1 cellular context compared by ENCODE assay signal in the genomic region with DNA sequence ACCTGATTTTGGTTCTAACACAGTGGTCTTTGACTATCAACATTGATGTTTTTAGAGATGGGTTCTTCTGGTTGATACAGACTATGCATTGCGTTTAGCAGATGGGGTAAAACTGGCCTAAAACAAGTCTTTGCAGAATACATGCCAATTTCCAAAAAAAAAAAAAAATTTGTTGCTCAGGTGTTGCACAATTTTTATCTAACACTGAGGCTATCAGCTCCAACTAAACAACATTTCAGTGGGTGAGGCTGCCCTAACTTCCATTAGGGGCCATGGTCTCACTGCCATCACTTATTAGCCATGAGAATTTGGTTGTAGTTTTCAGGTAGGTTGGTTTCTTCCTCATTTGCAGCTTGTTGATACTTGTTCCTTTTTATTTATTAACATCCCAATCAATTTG.
TF ChIP-seq lines count a peak whose summit lies in the region.

No MANE protein-coding gene starts in this region.

TF ChIP-seq in K562, 482 proteins besides CTCF, POLR2A, EP300 and RAD21:
- TF ChIP-seq CEBPB (tag; IDR thresholded peaks at IDR 0.05): peak; percentile 68
- TF ChIP-seq ZBTB8A (IDR thresholded peaks at IDR 0.05; ENCODE audit: partially characterized antibody): no peak
- TF ChIP-seq, protein P1, sequence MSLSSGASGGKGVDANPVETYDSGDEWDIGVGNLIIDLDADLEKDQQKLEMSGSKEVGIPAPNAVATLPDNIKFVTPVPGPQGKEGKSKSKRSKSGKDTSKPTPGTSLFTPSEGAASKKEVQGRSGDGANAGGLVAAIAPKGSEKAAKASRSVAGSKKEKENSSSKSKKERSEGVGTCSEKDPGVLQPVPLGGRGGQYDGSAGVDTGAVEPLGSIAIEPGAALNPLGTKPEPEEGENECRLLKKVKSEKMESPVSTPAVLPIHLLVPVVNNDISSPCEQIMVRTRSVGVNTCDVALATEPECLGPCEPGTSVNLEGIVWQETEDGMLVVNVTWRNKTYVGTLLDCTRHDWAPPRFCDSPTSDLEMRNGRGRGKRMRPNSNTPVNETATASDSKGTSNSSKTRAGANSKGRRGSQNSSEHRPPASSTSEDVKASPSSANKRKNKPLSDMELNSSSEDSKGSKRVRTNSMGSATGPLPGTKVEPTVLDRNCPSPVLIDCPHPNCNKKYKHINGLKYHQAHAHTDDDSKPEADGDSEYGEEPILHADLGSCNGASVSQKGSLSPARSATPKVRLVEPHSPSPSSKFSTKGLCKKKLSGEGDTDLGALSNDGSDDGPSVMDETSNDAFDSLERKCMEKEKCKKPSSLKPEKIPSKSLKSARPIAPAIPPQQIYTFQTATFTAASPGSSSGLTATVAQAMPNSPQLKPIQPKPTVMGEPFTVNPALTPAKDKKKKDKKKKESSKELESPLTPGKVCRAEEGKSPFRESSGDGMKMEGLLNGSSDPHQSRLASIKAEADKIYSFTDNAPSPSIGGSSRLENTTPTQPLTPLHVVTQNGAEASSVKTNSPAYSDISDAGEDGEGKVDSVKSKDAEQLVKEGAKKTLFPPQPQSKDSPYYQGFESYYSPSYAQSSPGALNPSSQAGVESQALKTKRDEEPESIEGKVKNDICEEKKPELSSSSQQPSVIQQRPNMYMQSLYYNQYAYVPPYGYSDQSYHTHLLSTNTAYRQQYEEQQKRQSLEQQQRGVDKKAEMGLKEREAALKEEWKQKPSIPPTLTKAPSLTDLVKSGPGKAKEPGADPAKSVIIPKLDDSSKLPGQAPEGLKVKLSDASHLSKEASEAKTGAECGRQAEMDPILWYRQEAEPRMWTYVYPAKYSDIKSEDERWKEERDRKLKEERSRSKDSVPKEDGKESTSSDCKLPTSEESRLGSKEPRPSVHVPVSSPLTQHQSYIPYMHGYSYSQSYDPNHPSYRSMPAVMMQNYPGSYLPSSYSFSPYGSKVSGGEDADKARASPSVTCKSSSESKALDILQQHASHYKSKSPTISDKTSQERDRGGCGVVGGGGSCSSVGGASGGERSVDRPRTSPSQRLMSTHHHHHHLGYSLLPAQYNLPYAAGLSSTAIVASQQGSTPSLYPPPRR (CRISPR knock-in tag; IDR thresholded peaks at IDR 0.05; ENCODE audit: borderline replicate concordance): no peak
- no peak for TF ChIP-seq RBM14 (IDR thresholded peaks at IDR 0.05; ENCODE audit: borderline replicate concordance, insufficient read depth, low read depth, low read length)
- TF ChIP-seq CEBPG (CRISPR knock-in tag; IDR thresholded peaks at IDR 0.05): no peak
- TF ChIP-seq CEBPG (tag; conservative IDR thresholded peaks at IDR 0.05 in 1 of 2, IDR thresholded peaks at IDR 0.05 in 1 of 2): peak in 1 of 2 experiments; percentile 36; a peak in 1 of 4 replicates
